In genomic region chr17:32596206-32596605, GRCh38 we compare ENCODE assay signal across 1 cellular context.
TF ChIP-seq lines count a peak whose summit lies in the region.

No MANE protein-coding gene starts in this region.

TF ChIP-seq in GM12878, 131 proteins besides CTCF, POLR2A, EP300 and RAD21 (continued from another document):
- TF ChIP-seq, protein P1, sequence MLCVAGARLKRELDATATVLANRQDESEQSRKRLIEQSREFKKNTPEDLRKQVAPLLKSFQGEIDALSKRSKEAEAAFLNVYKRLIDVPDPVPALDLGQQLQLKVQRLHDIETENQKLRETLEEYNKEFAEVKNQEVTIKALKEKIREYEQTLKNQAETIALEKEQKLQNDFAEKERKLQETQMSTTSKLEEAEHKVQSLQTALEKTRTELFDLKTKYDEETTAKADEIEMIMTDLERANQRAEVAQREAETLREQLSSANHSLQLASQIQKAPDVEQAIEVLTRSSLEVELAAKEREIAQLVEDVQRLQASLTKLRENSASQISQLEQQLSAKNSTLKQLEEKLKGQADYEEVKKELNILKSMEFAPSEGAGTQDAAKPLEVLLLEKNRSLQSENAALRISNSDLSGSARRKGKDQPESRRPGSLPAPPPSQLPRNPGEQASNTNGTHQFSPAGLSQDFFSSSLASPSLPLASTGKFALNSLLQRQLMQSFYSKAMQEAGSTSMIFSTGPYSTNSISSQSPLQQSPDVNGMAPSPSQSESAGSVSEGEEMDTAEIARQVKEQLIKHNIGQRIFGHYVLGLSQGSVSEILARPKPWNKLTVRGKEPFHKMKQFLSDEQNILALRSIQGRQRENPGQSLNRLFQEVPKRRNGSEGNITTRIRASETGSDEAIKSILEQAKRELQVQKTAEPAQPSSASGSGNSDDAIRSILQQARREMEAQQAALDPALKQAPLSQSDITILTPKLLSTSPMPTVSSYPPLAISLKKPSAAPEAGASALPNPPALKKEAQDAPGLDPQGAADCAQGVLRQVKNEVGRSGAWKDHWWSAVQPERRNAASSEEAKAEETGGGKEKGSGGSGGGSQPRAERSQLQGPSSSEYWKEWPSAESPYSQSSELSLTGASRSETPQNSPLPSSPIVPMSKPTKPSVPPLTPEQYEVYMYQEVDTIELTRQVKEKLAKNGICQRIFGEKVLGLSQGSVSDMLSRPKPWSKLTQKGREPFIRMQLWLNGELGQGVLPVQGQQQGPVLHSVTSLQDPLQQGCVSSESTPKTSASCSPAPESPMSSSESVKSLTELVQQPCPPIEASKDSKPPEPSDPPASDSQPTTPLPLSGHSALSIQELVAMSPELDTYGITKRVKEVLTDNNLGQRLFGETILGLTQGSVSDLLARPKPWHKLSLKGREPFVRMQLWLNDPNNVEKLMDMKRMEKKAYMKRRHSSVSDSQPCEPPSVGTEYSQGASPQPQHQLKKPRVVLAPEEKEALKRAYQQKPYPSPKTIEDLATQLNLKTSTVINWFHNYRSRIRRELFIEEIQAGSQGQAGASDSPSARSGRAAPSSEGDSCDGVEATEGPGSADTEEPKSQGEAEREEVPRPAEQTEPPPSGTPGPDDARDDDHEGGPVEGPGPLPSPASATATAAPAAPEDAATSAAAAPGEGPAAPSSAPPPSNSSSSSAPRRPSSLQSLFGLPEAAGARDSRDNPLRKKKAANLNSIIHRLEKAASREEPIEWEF (IDR thresholded peaks at IDR 0.05; ENCODE audit: insufficient replicate concordance, low read depth, low read length): no peak
- TF ChIP-seq NFYA (IDR thresholded peaks at IDR 0.05; ENCODE audit: borderline replicate concordance, low read depth, low read length) (no peak), STAT1 (conservative IDR thresholded peaks at IDR 0.05) (no peak)
- TF ChIP-seq, protein P2, sequence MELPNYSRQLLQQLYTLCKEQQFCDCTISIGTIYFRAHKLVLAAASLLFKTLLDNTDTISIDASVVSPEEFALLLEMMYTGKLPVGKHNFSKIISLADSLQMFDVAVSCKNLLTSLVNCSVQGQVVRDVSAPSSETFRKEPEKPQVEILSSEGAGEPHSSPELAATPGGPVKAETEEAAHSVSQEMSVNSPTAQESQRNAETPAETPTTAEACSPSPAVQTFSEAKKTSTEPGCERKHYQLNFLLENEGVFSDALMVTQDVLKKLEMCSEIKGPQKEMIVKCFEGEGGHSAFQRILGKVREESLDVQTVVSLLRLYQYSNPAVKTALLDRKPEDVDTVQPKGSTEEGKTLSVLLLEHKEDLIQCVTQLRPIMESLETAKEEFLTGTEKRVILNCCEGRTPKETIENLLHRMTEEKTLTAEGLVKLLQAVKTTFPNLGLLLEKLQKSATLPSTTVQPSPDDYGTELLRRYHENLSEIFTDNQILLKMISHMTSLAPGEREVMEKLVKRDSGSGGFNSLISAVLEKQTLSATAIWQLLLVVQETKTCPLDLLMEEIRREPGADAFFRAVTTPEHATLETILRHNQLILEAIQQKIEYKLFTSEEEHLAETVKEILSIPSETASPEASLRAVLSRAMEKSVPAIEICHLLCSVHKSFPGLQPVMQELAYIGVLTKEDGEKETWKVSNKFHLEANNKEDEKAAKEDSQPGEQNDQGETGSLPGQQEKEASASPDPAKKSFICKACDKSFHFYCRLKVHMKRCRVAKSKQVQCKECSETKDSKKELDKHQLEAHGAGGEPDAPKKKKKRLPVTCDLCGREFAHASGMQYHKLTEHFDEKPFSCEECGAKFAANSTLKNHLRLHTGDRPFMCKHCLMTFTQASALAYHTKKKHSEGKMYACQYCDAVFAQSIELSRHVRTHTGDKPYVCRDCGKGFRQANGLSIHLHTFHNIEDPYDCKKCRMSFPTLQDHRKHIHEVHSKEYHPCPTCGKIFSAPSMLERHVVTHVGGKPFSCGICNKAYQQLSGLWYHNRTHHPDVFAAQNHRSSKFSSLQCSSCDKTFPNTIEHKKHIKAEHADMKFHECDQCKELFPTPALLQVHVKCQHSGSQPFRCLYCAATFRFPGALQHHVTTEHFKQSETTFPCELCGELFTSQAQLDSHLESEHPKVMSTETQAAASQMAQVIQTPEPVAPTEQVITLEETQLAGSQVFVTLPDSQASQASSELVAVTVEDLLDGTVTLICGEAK (IDR thresholded peaks at IDR 0.05; ENCODE audit: borderline replicate concordance): no peak
